ENCODE assay signal across 1 cellular context in the genomic region with DNA sequence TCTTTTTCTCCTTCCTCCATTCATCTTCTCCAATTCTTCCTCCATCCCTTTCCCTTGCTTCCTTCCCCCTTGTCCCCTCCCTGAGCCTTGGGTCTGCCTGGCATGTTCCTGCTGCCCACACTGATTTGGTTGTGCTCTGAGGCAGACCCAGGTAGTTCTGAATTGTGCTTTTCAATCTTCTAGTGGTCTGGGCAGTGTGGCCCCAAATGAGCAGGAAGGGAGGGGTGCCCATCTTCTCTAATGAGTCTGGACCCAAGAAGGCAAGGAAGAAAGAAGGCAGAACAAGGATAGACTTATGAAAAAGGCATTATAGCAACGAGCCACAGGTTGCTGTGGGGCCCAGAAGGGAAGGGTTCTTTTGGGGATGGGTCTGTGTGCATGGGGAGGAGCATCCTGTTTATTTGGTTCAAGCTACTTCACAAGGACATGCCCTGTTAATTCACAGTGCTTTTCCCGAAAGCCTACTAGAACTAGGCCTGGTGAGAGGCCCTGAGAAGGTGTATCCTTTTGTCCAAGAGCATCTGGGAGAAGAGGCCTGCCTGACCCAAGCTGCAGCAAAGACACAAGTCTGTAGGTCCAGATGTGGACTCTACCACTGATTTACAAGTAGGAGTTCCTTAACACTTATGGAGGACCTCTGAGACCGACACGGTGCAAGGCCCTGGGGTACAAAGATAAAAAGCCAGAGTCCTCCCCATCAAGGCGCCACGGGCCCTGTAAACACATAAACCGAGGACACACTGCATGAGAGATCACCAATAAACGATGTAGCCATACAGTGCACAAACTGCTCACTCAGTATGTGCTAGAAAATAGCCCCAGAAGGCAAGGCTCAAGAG.
TF ChIP-seq lines count a peak whose summit lies in the region.

No MANE protein-coding gene starts in this region.

TF ChIP-seq in HepG2, 621 proteins besides CTCF, POLR2A, EP300 and RAD21 (continued from another document):
- TF ChIP-seq ZFY (CRISPR knock-in tag; IDR thresholded peaks at IDR 0.05) = peak; percentile 36; the same call in 1 of the 2 replicates
- no peak for TF ChIP-seq JUND (CRISPR knock-in tag; IDR thresholded peaks at IDR 0.05)
- TF ChIP-seq, protein P1, sequence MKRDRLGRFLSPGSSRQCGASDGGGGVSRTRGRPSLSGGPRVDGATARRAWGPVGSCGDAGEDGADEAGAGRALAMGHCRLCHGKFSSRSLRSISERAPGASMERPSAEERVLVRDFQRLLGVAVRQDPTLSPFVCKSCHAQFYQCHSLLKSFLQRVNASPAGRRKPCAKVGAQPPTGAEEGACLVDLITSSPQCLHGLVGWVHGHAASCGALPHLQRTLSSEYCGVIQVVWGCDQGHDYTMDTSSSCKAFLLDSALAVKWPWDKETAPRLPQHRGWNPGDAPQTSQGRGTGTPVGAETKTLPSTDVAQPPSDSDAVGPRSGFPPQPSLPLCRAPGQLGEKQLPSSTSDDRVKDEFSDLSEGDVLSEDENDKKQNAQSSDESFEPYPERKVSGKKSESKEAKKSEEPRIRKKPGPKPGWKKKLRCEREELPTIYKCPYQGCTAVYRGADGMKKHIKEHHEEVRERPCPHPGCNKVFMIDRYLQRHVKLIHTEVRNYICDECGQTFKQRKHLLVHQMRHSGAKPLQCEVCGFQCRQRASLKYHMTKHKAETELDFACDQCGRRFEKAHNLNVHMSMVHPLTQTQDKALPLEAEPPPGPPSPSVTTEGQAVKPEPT (CRISPR knock-in tag; IDR thresholded peaks at IDR 0.05; ENCODE audit: low read depth) = no peak
- no peak for TF ChIP-seq GLI4 (CRISPR knock-in tag; IDR thresholded peaks at IDR 0.05; ENCODE audit: borderline replicate concordance)
- TF ChIP-seq, protein P2, sequence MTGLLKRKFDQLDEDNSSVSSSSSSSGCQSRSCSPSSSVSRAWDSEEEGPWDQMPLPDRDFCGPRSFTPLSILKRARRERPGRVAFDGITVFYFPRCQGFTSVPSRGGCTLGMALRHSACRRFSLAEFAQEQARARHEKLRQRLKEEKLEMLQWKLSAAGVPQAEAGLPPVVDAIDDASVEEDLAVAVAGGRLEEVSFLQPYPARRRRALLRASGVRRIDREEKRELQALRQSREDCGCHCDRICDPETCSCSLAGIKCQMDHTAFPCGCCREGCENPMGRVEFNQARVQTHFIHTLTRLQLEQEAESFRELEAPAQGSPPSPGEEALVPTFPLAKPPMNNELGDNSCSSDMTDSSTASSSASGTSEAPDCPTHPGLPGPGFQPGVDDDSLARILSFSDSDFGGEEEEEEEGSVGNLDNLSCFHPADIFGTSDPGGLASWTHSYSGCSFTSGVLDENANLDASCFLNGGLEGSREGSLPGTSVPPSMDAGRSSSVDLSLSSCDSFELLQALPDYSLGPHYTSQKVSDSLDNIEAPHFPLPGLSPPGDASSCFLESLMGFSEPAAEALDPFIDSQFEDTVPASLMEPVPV (CRISPR knock-in tag; IDR thresholded peaks at IDR 0.05) = 0 out of 2 replicates have a peak, but pooled peaks have one; percentile 25
- TF ChIP-seq, protein P3, sequence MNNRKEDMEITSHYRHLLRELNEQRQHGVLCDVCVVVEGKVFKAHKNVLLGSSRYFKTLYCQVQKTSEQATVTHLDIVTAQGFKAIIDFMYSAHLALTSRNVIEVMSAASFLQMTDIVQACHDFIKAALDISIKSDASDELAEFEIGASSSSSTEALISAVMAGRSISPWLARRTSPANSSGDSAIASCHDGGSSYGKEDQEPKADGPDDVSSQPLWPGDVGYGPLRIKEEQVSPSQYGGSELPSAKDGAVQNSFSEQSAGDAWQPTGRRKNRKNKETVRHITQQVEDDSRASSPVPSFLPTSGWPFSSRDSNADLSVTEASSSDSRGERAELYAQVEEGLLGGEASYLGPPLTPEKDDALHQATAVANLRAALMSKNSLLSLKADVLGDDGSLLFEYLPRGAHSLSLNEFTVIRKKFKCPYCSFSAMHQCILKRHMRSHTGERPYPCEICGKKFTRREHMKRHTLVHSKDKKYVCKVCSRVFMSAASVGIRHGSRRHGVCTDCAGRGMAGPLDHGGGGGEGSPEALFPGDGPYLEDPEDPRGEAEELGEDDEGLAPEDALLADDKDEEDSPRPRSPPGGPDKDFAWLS (CRISPR knock-in tag; IDR thresholded peaks at IDR 0.05; ENCODE audit: borderline replicate concordance) = no peak
- TF ChIP-seq ZNF263 (CRISPR knock-in tag; IDR thresholded peaks at IDR 0.05) = peak; percentile 91
- TF ChIP-seq SAP130 (CRISPR knock-in tag; IDR thresholded peaks at IDR 0.05; ENCODE audit: low read depth) = 0 out of 2 replicates have a peak, but pooled peaks have one; percentile 1
- 0 out of 2 replicates have a peak, but pooled peaks have one; percentile 33 for TF ChIP-seq ZNF350 (CRISPR knock-in tag; IDR thresholded peaks at IDR 0.05; ENCODE audit: borderline replicate concordance, low read depth)
- no peak for TF ChIP-seq ZNF382 (CRISPR knock-in tag; IDR thresholded peaks at IDR 0.05; ENCODE audit: borderline replicate concordance)
- TF ChIP-seq GATA4 (IDR thresholded peaks at IDR 0.05; ENCODE audit: borderline replicate concordance, low read depth) = no peak
- TF ChIP-seq, protein P4, sequence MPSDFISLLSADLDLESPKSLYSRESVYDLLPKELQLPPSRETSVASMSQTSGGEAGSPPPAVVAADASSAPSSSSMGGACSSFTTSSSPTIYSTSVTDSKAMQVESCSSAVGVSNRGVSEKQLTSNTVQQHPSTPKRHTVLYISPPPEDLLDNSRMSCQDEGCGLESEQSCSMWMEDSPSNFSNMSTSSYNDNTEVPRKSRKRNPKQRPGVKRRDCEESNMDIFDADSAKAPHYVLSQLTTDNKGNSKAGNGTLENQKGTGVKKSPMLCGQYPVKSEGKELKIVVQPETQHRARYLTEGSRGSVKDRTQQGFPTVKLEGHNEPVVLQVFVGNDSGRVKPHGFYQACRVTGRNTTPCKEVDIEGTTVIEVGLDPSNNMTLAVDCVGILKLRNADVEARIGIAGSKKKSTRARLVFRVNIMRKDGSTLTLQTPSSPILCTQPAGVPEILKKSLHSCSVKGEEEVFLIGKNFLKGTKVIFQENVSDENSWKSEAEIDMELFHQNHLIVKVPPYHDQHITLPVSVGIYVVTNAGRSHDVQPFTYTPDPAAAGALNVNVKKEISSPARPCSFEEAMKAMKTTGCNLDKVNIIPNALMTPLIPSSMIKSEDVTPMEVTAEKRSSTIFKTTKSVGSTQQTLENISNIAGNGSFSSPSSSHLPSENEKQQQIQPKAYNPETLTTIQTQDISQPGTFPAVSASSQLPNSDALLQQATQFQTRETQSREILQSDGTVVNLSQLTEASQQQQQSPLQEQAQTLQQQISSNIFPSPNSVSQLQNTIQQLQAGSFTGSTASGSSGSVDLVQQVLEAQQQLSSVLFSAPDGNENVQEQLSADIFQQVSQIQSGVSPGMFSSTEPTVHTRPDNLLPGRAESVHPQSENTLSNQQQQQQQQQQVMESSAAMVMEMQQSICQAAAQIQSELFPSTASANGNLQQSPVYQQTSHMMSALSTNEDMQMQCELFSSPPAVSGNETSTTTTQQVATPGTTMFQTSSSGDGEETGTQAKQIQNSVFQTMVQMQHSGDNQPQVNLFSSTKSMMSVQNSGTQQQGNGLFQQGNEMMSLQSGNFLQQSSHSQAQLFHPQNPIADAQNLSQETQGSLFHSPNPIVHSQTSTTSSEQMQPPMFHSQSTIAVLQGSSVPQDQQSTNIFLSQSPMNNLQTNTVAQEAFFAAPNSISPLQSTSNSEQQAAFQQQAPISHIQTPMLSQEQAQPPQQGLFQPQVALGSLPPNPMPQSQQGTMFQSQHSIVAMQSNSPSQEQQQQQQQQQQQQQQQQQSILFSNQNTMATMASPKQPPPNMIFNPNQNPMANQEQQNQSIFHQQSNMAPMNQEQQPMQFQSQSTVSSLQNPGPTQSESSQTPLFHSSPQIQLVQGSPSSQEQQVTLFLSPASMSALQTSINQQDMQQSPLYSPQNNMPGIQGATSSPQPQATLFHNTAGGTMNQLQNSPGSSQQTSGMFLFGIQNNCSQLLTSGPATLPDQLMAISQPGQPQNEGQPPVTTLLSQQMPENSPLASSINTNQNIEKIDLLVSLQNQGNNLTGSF (CRISPR knock-in tag; IDR thresholded peaks at IDR 0.05) = no peak
- TF ChIP-seq ZBTB38 (CRISPR knock-in tag; IDR thresholded peaks at IDR 0.05) = no peak
- 0 out of 2 replicates have a peak, but pooled peaks have one; percentile 54 for TF ChIP-seq ARID2 (CRISPR knock-in tag; IDR thresholded peaks at IDR 0.05; ENCODE audit: borderline replicate concordance)
- TF ChIP-seq SMYD3 (CRISPR knock-in tag; IDR thresholded peaks at IDR 0.05) = peak; percentile 59; the same call in 1 of the 2 replicates
- TF ChIP-seq, protein P5, sequence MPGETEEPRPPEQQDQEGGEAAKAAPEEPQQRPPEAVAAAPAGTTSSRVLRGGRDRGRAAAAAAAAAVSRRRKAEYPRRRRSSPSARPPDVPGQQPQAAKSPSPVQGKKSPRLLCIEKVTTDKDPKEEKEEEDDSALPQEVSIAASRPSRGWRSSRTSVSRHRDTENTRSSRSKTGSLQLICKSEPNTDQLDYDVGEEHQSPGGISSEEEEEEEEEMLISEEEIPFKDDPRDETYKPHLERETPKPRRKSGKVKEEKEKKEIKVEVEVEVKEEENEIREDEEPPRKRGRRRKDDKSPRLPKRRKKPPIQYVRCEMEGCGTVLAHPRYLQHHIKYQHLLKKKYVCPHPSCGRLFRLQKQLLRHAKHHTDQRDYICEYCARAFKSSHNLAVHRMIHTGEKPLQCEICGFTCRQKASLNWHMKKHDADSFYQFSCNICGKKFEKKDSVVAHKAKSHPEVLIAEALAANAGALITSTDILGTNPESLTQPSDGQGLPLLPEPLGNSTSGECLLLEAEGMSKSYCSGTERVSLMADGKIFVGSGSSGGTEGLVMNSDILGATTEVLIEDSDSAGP (CRISPR knock-in tag; IDR thresholded peaks at IDR 0.05; ENCODE audit: borderline replicate concordance) = no peak
- TF ChIP-seq, protein P6, sequence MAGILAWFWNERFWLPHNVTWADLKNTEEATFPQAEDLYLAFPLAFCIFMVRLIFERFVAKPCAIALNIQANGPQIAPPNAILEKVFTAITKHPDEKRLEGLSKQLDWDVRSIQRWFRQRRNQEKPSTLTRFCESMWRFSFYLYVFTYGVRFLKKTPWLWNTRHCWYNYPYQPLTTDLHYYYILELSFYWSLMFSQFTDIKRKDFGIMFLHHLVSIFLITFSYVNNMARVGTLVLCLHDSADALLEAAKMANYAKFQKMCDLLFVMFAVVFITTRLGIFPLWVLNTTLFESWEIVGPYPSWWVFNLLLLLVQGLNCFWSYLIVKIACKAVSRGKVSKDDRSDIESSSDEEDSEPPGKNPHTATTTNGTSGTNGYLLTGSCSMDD (CRISPR knock-in tag; IDR thresholded peaks at IDR 0.05) = no peak
- TF ChIP-seq ZNF746 (CRISPR knock-in tag; IDR thresholded peaks at IDR 0.05) = no peak
- 0 out of 2 replicates have a peak, but pooled peaks have one; percentile 32 for TF ChIP-seq ZNF317 (CRISPR knock-in tag; IDR thresholded peaks at IDR 0.05)
- TF ChIP-seq SOX6 (IDR thresholded peaks at IDR 0.05) = no peak
- TF ChIP-seq SOX6 (CRISPR knock-in tag; IDR thresholded peaks at IDR 0.05) = 0 out of 2 replicates have a peak, but pooled peaks have one; percentile 9
- no peak for TF ChIP-seq TBX2 (CRISPR knock-in tag; IDR thresholded peaks at IDR 0.05; ENCODE audit: borderline replicate concordance)
- no peak for TF ChIP-seq ZBTB7A (CRISPR knock-in tag; IDR thresholded peaks at IDR 0.05)
- TF ChIP-seq GFI1 (CRISPR knock-in tag; IDR thresholded peaks at IDR 0.05; ENCODE audit: borderline replicate concordance) = no peak
- TF ChIP-seq ZNF101 (CRISPR knock-in tag; IDR thresholded peaks at IDR 0.05; ENCODE audit: borderline replicate concordance, low read depth) = no peak
- no peak for TF ChIP-seq FOXO1 (CRISPR knock-in tag; IDR thresholded peaks at IDR 0.05)
- TF ChIP-seq ETV6 (CRISPR knock-in tag; conservative IDR thresholded peaks at IDR 0.05) = no peak
- TF ChIP-seq KDM5B (CRISPR knock-in tag; IDR thresholded peaks at IDR 0.05; ENCODE audit: borderline replicate concordance) = 0 out of 2 replicates have a peak, but pooled peaks have one; percentile 48
